18 cellular contexts compared by ENCODE assay signal in genomic region chr11:2909145-2909914, GRCh38. TPM values are rescaled to one million over a fixed set of nuclear protein-coding genes. Genes with fewer than 3 reads are reported as not detected.
A peak's percentile ranks its signal among the peaks of the same experiment; 100 is the strongest.
DNase-seq lines count a peak whose midpoint lies in the region; ATAC-seq, FAIRE-seq and TF ChIP-seq lines count a peak whose summit lies in the region.
"Had no signal": no experiment of that assay in that cellular context is flagged by ENCODE, and none has a peak within 500 bp of the region (broad histone marks: within the 10 kb centered on the region; RNA-seq: fewer than 3 reads in every experiment).

No MANE protein-coding gene starts in this region.

- CTCF ChIA-PET in HepG2 (lab: Yijun Ruan, JAX; ENCODE audit: low intra/inter-chr PET ratio, low total read pairs) (no interaction called here), K562 (lab: Yijun Ruan, JAX; ENCODE audit: low intra/inter-chr PET ratio) (no interaction called here)

- FAIRE-seq in HepG2 (lab: Jason Lieb, UNC) (no peak), K562 (lab: Jason Lieb, UNC) (no peak)
- FAIRE-seq: D721Med, H1 had no signal

- peaks cover 0 to 3% of the 10 kb centered on the region in 2 experiments; a peak in 1 of 5 replicates for H3K36me3 ChIP-seq in HepG2 (replicated peaks in 1 of 2; ENCODE audit: control insufficient read depth in 1 of 2, insufficient read depth in 2 of 2, low read length in 2 of 2)
- H3K36me3 ChIP-seq in right lobe of liver, result no peaks in the 10 kb centered on the region
- no peaks in the 10 kb centered on the region for H3K36me3 ChIP-seq in K562 (ENCODE audit: control insufficient read depth, insufficient read depth, low read length)
- no peaks in the 10 kb centered on the region for H3K36me3 ChIP-seq in aorta (ENCODE audit: control insufficient read depth in 1 of 2, insufficient read depth in 2 of 2, low read length in 1 of 2)

- TF ChIP-seq EP300 in HepG2 (IDR thresholded peaks at IDR 0.05; ENCODE audit: low read depth in 2 of 2, low read length in 2 of 2), result no peak
- TF ChIP-seq EP300 in HepG2 (CRISPR knock-in tag; IDR thresholded peaks at IDR 0.05; ENCODE audit: borderline replicate concordance), result no peak
- TF ChIP-seq EP300 in K562 (IDR thresholded peaks at IDR 0.05; ENCODE audit: low read length), result no peak

- intact Hi-C loops in HepG2 (cut with micrococcal nuclease; ENCODE audit: unreplicated experiment), result no loop called here
- intact Hi-C loops in right lobe of liver (cut with DNase I), result no loop called here
- intact Hi-C loops in K562 (cut with micrococcal nuclease), result no loop called here
- intact Hi-C loops in aorta (cut with DNase I), result no loop called here

- H3K27ac ChIP-seq in HepG2 (ENCODE audit: extremely low read length, insufficient read depth, low read length) (no peak overlapping the region), right lobe of liver (no peak overlapping the region), K562 (ENCODE audit: extremely low read depth, low read depth, low read length) (no peak overlapping the region), aorta (ENCODE audit: low read depth in 1 of 2, low read length in 2 of 2) (no peak overlapping the region)

- TF ChIP-seq CTCF in HepG2 (CRISPR knock-in tag; IDR thresholded peaks at IDR 0.05) (no peak), right lobe of liver (IDR thresholded peaks at IDR 0.05) (no peak), K562 (IDR thresholded peaks at IDR 0.05 in 2 of 3, conservative IDR thresholded peaks at IDR 0.05 in 1 of 3; ENCODE audit: insufficient read depth in 2 of 3, low read depth in 1 of 3, low read length in 3 of 3) (no peak)

- H3K79me2 ChIP-seq in HepG2 (ENCODE audit: insufficient read depth, low read length) (peaks cover 2% of the 10 kb centered on the region), K562 (ENCODE audit: control insufficient read depth, insufficient read depth, low read length) (no peaks in the 10 kb centered on the region)

- 97% methylated on average over 65 of the region's 77 CpGs for WGBS in HepG2 (ENCODE audit: low lambda C conversion rate)
- WGBS in right lobe of liver (ENCODE audit: insufficient coverage, low coverage, low lambda C conversion rate, missing lambda C conversion rate), result 62% methylated on average over 12 of the region's 77 CpGs
- 82% methylated on average over 25 of the region's 77 CpGs for WGBS in K562 (ENCODE audit: insufficient coverage, low coverage, missing lambda C conversion rate)
- WGBS in aorta, 2 donors, result 22 to 26% methylated on average over 47 to 77 of the region's 77 CpGs

- no peaks in the 10 kb centered on the region for H3K9me1 ChIP-seq in K562 (ENCODE audit: control insufficient read depth, insufficient read depth, low read length)

- H3K27me3 ChIP-seq in HepG2 (ENCODE audit: control insufficient read depth in 1 of 2, insufficient read depth in 2 of 2, low read length in 2 of 2) (no peaks in the 10 kb centered on the region), right lobe of liver (no peaks in the 10 kb centered on the region), K562 (ENCODE audit: control insufficient read depth in 2 of 2, insufficient read depth in 2 of 2, low read length in 2 of 2) (no peaks in the 10 kb centered on the region), aorta (ENCODE audit: control insufficient read depth in 1 of 2, insufficient read depth in 2 of 2, low read length in 1 of 2) (no peaks in the 10 kb centered on the region)

- TF ChIP-seq POLR2A in HepG2 (IDR thresholded peaks at IDR 0.05; ENCODE audit: insufficient read depth in 1 of 2, low read depth in 2 of 2, low read length in 2 of 2), result no peak
- TF ChIP-seq POLR2A in right lobe of liver (IDR thresholded peaks at IDR 0.05), result no peak
- no peak for TF ChIP-seq POLR2A in K562 (conservative IDR thresholded peaks at IDR 0.05)

- H3K4me3 ChIP-seq in HepG2 (replicated peaks in 1 of 3; ENCODE audit: insufficient read depth in 1 of 3, low read depth in 2 of 3, low read length in 3 of 3) (no peak overlapping the region), right lobe of liver (no peak overlapping the region), K562 (no peak overlapping the region), aorta (ENCODE audit: low read length in 2 of 2) (no peak overlapping the region)

- POLR2A ChIA-PET in HepG2 (lab: Yijun Ruan, JAX) (no interaction called here), K562 (lab: Yijun Ruan, JAX) (no interaction called here)

- no peak for ATAC-seq in HepG2
- no peak for ATAC-seq in right lobe of liver
- ATAC-seq in K562, result no peak
- ATAC-seq in aorta (ENCODE audit: low FRiP score), result peak; percentile 43
- ATAC-seq in GM19395 (IDR thresholded peaks at IDR 0.05; ENCODE audit: unreplicated experiment), result no peak
- ATAC-seq: PC-3 had no signal

- no peak for TF ChIP-seq RAD21 in HepG2 (CRISPR knock-in tag; IDR thresholded peaks at IDR 0.05)
- TF ChIP-seq RAD21 in K562 (CRISPR knock-in tag; conservative IDR thresholded peaks at IDR 0.05 in 1 of 2, IDR thresholded peaks at IDR 0.05 in 1 of 2), result no peak

- in situ Hi-C loops in HepG2 (cut with HindIII; ENCODE audit: extremely low pct_ligation_motif_present, low pct_unique_long_range_greater_than_20kb) (no loop called here), K562 (cut with MboI) (no loop called here)

- H3K4me2 ChIP-seq in HepG2 (ENCODE audit: low read depth, low read length), result no peak overlapping the region
- H3K4me2 ChIP-seq in K562 (ENCODE audit: insufficient read depth, low read length), result no peak overlapping the region

- BruUV-seq in HepG2 (replicated peaks; lab: Mats Ljungman, UMichigan) (no TSS peak), K562 (replicated peaks; lab: Mats Ljungman, UMichigan) (no TSS peak)

- H3K9ac ChIP-seq in HepG2 (ENCODE audit: insufficient read depth, low read depth, low read length) (no peak overlapping the region), K562 (ENCODE audit: insufficient read depth in 1 of 2, low read depth in 2 of 2, low read length in 2 of 2) (no peak overlapping the region)

- H2AFZ ChIP-seq in HepG2 (ENCODE audit: low read length), result no peak overlapping the region
- no peak overlapping the region for H2AFZ ChIP-seq in K562 (ENCODE audit: low read depth, low read length)

- no peaks in the 10 kb centered on the region for H3K9me3 ChIP-seq in HepG2 (ENCODE audit: low read length)
- no peaks in the 10 kb centered on the region for H3K9me3 ChIP-seq in right lobe of liver
- H3K9me3 ChIP-seq in K562 (replicated peaks; ENCODE audit: control insufficient read depth, insufficient read depth, low read depth, low read length), result no peaks in the 10 kb centered on the region
- no peaks in the 10 kb centered on the region for H3K9me3 ChIP-seq in aorta (ENCODE audit: control insufficient read depth, low read length)

- H4K20me1 ChIP-seq in HepG2 (ENCODE audit: insufficient read depth, low read length), result 0 out of 2 replicates have a peak, but pooled peaks cover 3% of the 10 kb centered on the region
- H4K20me1 ChIP-seq in K562 (replicated peaks; ENCODE audit: control insufficient read depth, insufficient read depth, low read length), result no peaks in the 10 kb centered on the region

- no peak for DNase-seq in HepG2 (ENCODE audit: low spot score)
- no peak for DNase-seq in right lobe of liver
- no peak for DNase-seq in K562 (ENCODE audit: extremely low read depth in 1 of 4, low spot score in 3 of 4)
- peak; percentile 78 for DNase-seq in iPS-NIHi11 (ENCODE audit: low spot score)
- DNase-seq in aorta, result no peak
- DNase-seq in GDM1 (lab: John Stamatoyannopoulos, UW), result no peak
- no peak for DNase-seq in stimulated activated CD4-positive, alpha-beta T cell treated with anti-CD3 and anti-CD28 coated beads, Interleukin-12 subunit alpha, Interleukin-12 subunit beta, amount 100 ng/mL, for 4 hours
- DNase-seq: CD4-positive, alpha-beta memory T cell; DND-41; GF-D8; Kasumi-1; NCI-H1105 treated with DMSO at 0.1 percent for 48 hours; NCI-H187; NCI-H446; PC-3 had no signal

- H3K4me1 ChIP-seq in HepG2 (ENCODE audit: insufficient read depth, low read length), result peaks cover 22% of the 10 kb centered on the region
- peaks cover 0 to 6% (median 2%) of the 10 kb centered on the region in 4 donors for H3K4me1 ChIP-seq in right lobe of liver
- peaks cover 18 to 68% of the 10 kb centered on the region in 2 experiments; a peak in 4 of 5 replicates for H3K4me1 ChIP-seq in K562 (replicated peaks in 1 of 2; ENCODE audit: control insufficient read depth in 2 of 2, insufficient read depth in 2 of 2, low read length in 2 of 2)
- no peaks in the 10 kb centered on the region for H3K4me1 ChIP-seq in aorta (ENCODE audit: control insufficient read depth in 1 of 2, insufficient read depth in 2 of 2, low read length in 2 of 2)

RNA-seq across cellular contexts. Expression of gene PHLDA2, which starts 19.9 kb away (rescaled TPM):
- total RNA-seq in HepG2 (2016; rRNA removed; fragmentation: Illumina TruSeq; extraction: Trizol), result 0.36 and 0.55 TPM in 2 replicates
- total RNA-seq in HepG2 (2016; cell fraction: cytosol; rRNA removed; fragmentation: Illumina TruSeq; extraction: Trizol; ENCODE audit: low read depth), result 0.40 TPM in 1 of 2 replicates, not detected in the other
- 0.27 and 0.56 TPM in 2 replicates for total RNA-seq in HepG2 (2016; cell fraction: insoluble cytoplasmic fraction; rRNA removed; fragmentation: Illumina TruSeq; extraction: Trizol)
- total RNA-seq in HepG2 (2016; cell fraction: membrane; rRNA removed; fragmentation: Illumina TruSeq; extraction: Trizol), result 0.31 and 0.65 TPM in 2 replicates
- not detected in 2 replicates for total RNA-seq in HepG2 (2016; cell fraction: nucleus; rRNA removed; fragmentation: Illumina TruSeq; extraction: Trizol)
- polyA plus RNA-seq in HepG2 (2011; rRNA removed), result 0.78 and 1.5 TPM in 2 replicates
- 2.2 and 3.8 TPM in 2 replicates for polyA plus RNA-seq in HepG2 (2011; cell fraction: cytosol; rRNA removed)
- 3.7 and 3.9 TPM in 2 replicates for polyA plus RNA-seq in HepG2 (2011; cell fraction: nucleus; rRNA removed)
- polyA plus RNA-seq in HepG2 (2012), result 1.5 and 2.9 TPM in 2 replicates
- polyA plus RNA-seq in HepG2 (2016; cell fraction: cytosol; fragmentation: Illumina TruSeq; extraction: Trizol; ENCODE audit: low read depth), result 1.1 and 1.5 TPM in 2 replicates
- polyA plus RNA-seq in HepG2 (2016; cell fraction: insoluble cytoplasmic fraction; fragmentation: Illumina TruSeq; extraction: Trizol; ENCODE audit: low read depth), result 2.2 and 2.4 TPM in 2 replicates
- polyA plus RNA-seq in HepG2 (2016; cell fraction: membrane; fragmentation: Illumina TruSeq; extraction: Trizol; ENCODE audit: low read depth), result 1.2 and 1.5 TPM in 2 replicates
- polyA plus RNA-seq in HepG2 (2016; cell fraction: nucleus; fragmentation: Illumina TruSeq; extraction: Trizol; ENCODE audit: insufficient read depth, low read depth), result 2.0 and 2.5 TPM in 2 replicates
- 1.2 and 12.9 TPM in 2 replicates for polyA minus RNA-seq in HepG2 (2011; rRNA and poly(A)+ RNA removed; ENCODE audit: low replicate concordance)
- 0.88 and 1.4 TPM in 2 replicates for polyA minus RNA-seq in HepG2 (2011; cell fraction: cytosol; rRNA and poly(A)+ RNA removed)
- polyA minus RNA-seq in HepG2 (2011; cell fraction: nucleus; rRNA and poly(A)+ RNA removed), result 0.64 and 0.87 TPM in 2 replicates
- total RNA-seq in right lobe of liver, result 10 to 100 TPM in 2 of 6 experiments, 1 to 10 TPM in 1, under 1 TPM in 2, not detected in 1; 0.51 to 12.7 (median 5.9) TPM
- 3.2 and 7.8 TPM in 2 replicates for total RNA-seq in K562 (2011; cell fraction: chromatin; rRNA removed; ENCODE audit: low replicate concordance)
- 13.6 and 14.7 TPM in 2 replicates for total RNA-seq in K562 (2011; cell fraction: nucleolus; rRNA removed)
- 5.4 and 5.7 TPM in 2 replicates for total RNA-seq in K562 (2011; cell fraction: nucleoplasm; rRNA removed)
- 14.8 and 26.2 TPM in 2 replicates for total RNA-seq in K562 (2014; rRNA removed)
- 0.70 and 0.76 TPM in 2 replicates for total RNA-seq in K562 (2014; rRNA removed; fragmentation: Illumina TruSeq; extraction: Trizol)
- total RNA-seq in K562 (2015; rRNA removed; fragmentation: Illumina TruSeq; extraction: Trizol), result 5.7 and 6.3 TPM in 2 replicates
- 42.4 and 43.2 TPM in 2 replicates for total RNA-seq in K562 (2021)
- polyA plus RNA-seq in K562 (2011; rRNA removed), result 4.7 and 4.9 TPM in 2 replicates
- 19.3 and 101 TPM in 2 replicates for polyA plus RNA-seq in K562 (2011; cell fraction: cytosol; rRNA removed)
- polyA plus RNA-seq in K562 (2011; cell fraction: nucleus; rRNA removed), result 10.5 and 21.0 TPM in 2 replicates
- polyA plus RNA-seq in K562 (2012), result 26.8 and 31.0 TPM in 2 replicates
- 4.0 and 24.8 TPM in 2 replicates for polyA plus RNA-seq in K562 (2014; fragmentation: Illumina TruSeq; extraction: Trizol)
- under 1 TPM; 0.43 to 0.87 TPM for polyA plus RNA-seq in K562 (2014; fragmentation: Nextera tagmentation; extraction: Ambion mirVana)
- 33.6 and 37.8 TPM in 2 replicates for polyA plus RNA-seq in K562 (2014; rRNA removed)
- polyA minus RNA-seq in K562 (2011; rRNA and poly(A)+ RNA removed), result 0.84 and 1.1 TPM in 2 replicates
- 14.8 and 27.2 TPM in 2 replicates for polyA minus RNA-seq in K562 (2011; cell fraction: cytosol; rRNA and poly(A)+ RNA removed)
- 11.8 and 14.1 TPM in 2 replicates for polyA minus RNA-seq in K562 (2011; cell fraction: nucleus; rRNA and poly(A)+ RNA removed)
- 1 to 10 TPM; 6.4 to 7.1 TPM for total RNA-seq in aorta
- 10 to 100 TPM in 1 of 2 donors, 1 to 10 TPM in 1; 7.4 to 17.2 TPM for polyA plus RNA-seq in aorta

RNA-seq across cellular contexts. Expression of gene CDKN1C, which starts 23.8 kb away (rescaled TPM):
- total RNA-seq in HepG2 (2016; rRNA removed; fragmentation: Illumina TruSeq; extraction: Trizol) (not detected in 2 replicates), right lobe of liver (1 to 10 TPM; 2.2 to 8.0 (median 3.6) TPM), K562 (2014; rRNA removed) (19.2 and 23.5 TPM in 2 replicates), K562 (2014; rRNA removed; fragmentation: Illumina TruSeq; extraction: Trizol) (3.5 and 4.0 TPM in 2 replicates), K562 (2015; rRNA removed; fragmentation: Illumina TruSeq; extraction: Trizol) (2.8 and 3.5 TPM in 2 replicates), K562 (2021) (21.1 and 21.9 TPM in 2 replicates), aorta (10 to 100 TPM; 13.7 to 37.7 TPM)
- total RNA-seq in HepG2 (2016; cell fraction: cytosol; rRNA removed; fragmentation: Illumina TruSeq; extraction: Trizol; ENCODE audit: low read depth), result not detected in 2 replicates
- total RNA-seq in HepG2 (2016; cell fraction: insoluble cytoplasmic fraction; rRNA removed; fragmentation: Illumina TruSeq; extraction: Trizol), result not detected in 2 replicates
- not detected in 2 replicates for total RNA-seq in HepG2 (2016; cell fraction: membrane; rRNA removed; fragmentation: Illumina TruSeq; extraction: Trizol)
- total RNA-seq in HepG2 (2016; cell fraction: nucleus; rRNA removed; fragmentation: Illumina TruSeq; extraction: Trizol), result not detected in 2 replicates
- polyA plus RNA-seq in HepG2 (2011; rRNA removed) (not detected in 2 replicates), K562 (2011; rRNA removed) (9.2 and 17.4 TPM in 2 replicates), K562 (2014; fragmentation: Illumina TruSeq; extraction: Trizol) (3.9 and 5.2 TPM in 2 replicates), K562 (2014; fragmentation: Nextera tagmentation; extraction: Ambion mirVana) (10 to 100 TPM in 1 of 2 experiments, 1 to 10 TPM in 1; 9.3 to 18.7 TPM), K562 (2014; rRNA removed) (11.0 and 13.0 TPM in 2 replicates), aorta (10 to 100 TPM; 11.3 to 21.3 TPM)
- polyA plus RNA-seq in HepG2 (2011; cell fraction: cytosol; rRNA removed), result not detected in 2 replicates
- 0.10 and 0.23 TPM in 2 replicates for polyA plus RNA-seq in HepG2 (2011; cell fraction: nucleus; rRNA removed)
- polyA plus RNA-seq in HepG2 (2012), result not detected in 2 replicates
- not detected in 2 replicates for polyA plus RNA-seq in HepG2 (2016; cell fraction: cytosol; fragmentation: Illumina TruSeq; extraction: Trizol; ENCODE audit: low read depth)
- polyA plus RNA-seq in HepG2 (2016; cell fraction: insoluble cytoplasmic fraction; fragmentation: Illumina TruSeq; extraction: Trizol; ENCODE audit: low read depth), result not detected in 2 replicates
- not detected in 2 replicates for polyA plus RNA-seq in HepG2 (2016; cell fraction: membrane; fragmentation: Illumina TruSeq; extraction: Trizol; ENCODE audit: low read depth)
- not detected in 2 replicates for polyA plus RNA-seq in HepG2 (2016; cell fraction: nucleus; fragmentation: Illumina TruSeq; extraction: Trizol; ENCODE audit: insufficient read depth, low read depth)
- 17.4 TPM in 1 of 2 replicates, not detected in the other for polyA minus RNA-seq in HepG2 (2011; rRNA and poly(A)+ RNA removed; ENCODE audit: low replicate concordance)
- polyA minus RNA-seq in HepG2 (2011; cell fraction: cytosol; rRNA and poly(A)+ RNA removed), result 0.30 and 0.70 TPM in 2 replicates
- 0.52 TPM in 1 of 2 replicates, not detected in the other for polyA minus RNA-seq in HepG2 (2011; cell fraction: nucleus; rRNA and poly(A)+ RNA removed)
- total RNA-seq in K562 (2011; cell fraction: chromatin; rRNA removed; ENCODE audit: low replicate concordance), result 7.1 and 13.9 TPM in 2 replicates
- 20.5 and 24.5 TPM in 2 replicates for total RNA-seq in K562 (2011; cell fraction: nucleolus; rRNA removed)
- total RNA-seq in K562 (2011; cell fraction: nucleoplasm; rRNA removed), result 10.9 and 11.1 TPM in 2 replicates
- 12.9 and 29.1 TPM in 2 replicates for polyA plus RNA-seq in K562 (2011; cell fraction: cytosol; rRNA removed)
- 25.4 and 25.7 TPM in 2 replicates for polyA plus RNA-seq in K562 (2011; cell fraction: nucleus; rRNA removed)
- 10.9 and 13.2 TPM in 2 replicates for polyA plus RNA-seq in K562 (2012)
- 4.8 and 6.4 TPM in 2 replicates for polyA minus RNA-seq in K562 (2011; rRNA and poly(A)+ RNA removed)
- polyA minus RNA-seq in K562 (2011; cell fraction: cytosol; rRNA and poly(A)+ RNA removed), result 11.8 and 22.5 TPM in 2 replicates
- 7.5 and 8.9 TPM in 2 replicates for polyA minus RNA-seq in K562 (2011; cell fraction: nucleus; rRNA and poly(A)+ RNA removed)

Comparison
In these comparisons a context has a peak if more than half of its experiments do, and no peak if none do; other contexts are left out.
1. Of the 241 proteins assayed by ChIP-seq in both HepG2 and K562: peak only in HepG2: HNRNPK; only in K562: FIP1L1 and ZBTB33; in both: none; in neither: 238.